ENCODE assay signal across 26 cellular contexts in the genomic region with DNA sequence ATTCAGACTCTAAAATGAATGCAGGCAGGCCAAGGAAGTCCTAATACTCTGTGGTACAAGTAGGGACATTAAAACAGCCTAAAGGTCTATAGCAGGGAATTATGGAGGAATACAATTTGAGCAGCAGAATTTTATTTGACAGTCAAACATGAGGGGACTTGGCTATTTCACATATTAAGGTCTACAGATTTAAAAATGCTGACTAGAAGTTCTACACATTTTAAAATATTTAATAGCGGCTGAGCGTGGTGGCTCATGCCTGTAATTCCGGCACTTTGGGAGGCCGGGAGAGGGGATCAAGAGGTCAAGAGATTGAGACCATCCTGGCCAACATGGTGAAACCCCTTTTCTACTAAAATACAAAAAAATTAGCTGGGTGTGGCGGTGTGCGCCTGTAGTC.
"Had no signal": no experiment of that assay in that cellular context is flagged by ENCODE, and none has a peak within 500 bp of the region (broad histone marks: within the 10 kb centered on the region; RNA-seq: fewer than 3 reads in every experiment).

No MANE protein-coding gene starts in this region.

- DNase-seq: colonic mucosa; cortex of kidney; dermis blood vessel endothelial cell; dorsolateral prefrontal cortex; effector CD4-positive, alpha-beta T cell; effector CD8-positive, alpha-beta T cell; effector memory CD4-positive, alpha-beta T cell; effector memory CD8-positive, alpha-beta T cell; endodermal cell; erythroblast; esophagus squamous epithelium; foreskin fibroblast; foreskin keratinocyte; foreskin melanocyte; gastrocnemius medialis; glutamatergic neuron; head of caudate nucleus; heart left ventricle; heart right ventricle had no signal

- H3K4me1 ChIP-seq: colonic mucosa, esophagus muscularis mucosa, foreskin keratinocyte, gastrocnemius medialis, gastroesophageal sphincter, heart left ventricle, heart right ventricle had no signal

- H3K27ac ChIP-seq: colonic mucosa, coronary artery, dorsolateral prefrontal cortex, epithelial cell of prostate, esophagus muscularis mucosa, esophagus squamous epithelium, foreskin keratinocyte, gastrocnemius medialis, gastroesophageal sphincter, heart left ventricle, heart right ventricle had no signal

- H3K9me3 ChIP-seq: colonic mucosa, esophagus muscularis mucosa, esophagus squamous epithelium, gastrocnemius medialis, gastroesophageal sphincter, heart left ventricle, heart right ventricle had no signal

- FAIRE-seq: colon, endothelial cell of umbilical vein had no signal

- H3K36me3 ChIP-seq: colonic mucosa had no signal

- H3K4me3 ChIP-seq: colonic mucosa, coronary artery, dorsolateral prefrontal cortex, esophagus muscularis mucosa, esophagus squamous epithelium, gastrocnemius medialis, gastroesophageal sphincter, heart left ventricle, heart right ventricle had no signal

- ATAC-seq: effector memory CD8-positive, alpha-beta T cell; esophagus mucosa; foreskin keratinocyte; gastrocnemius medialis; gastroesophageal sphincter; heart left ventricle; heart right ventricle had no signal

- H3K27me3 ChIP-seq: colonic mucosa, dorsolateral prefrontal cortex, esophagus muscularis mucosa, esophagus squamous epithelium, foreskin keratinocyte, gastrocnemius medialis, gastroesophageal sphincter, heart left ventricle, heart right ventricle had no signal
